Comparison of ENCODE assay signal across 8 cellular contexts in genomic region chr12:106227641-106228319, GRCh38. TPM values are rescaled to one million over a fixed set of nuclear protein-coding genes. Genes with fewer than 3 reads are reported as not detected.
A peak's percentile ranks its signal among the peaks of the same experiment; 100 is the strongest.
DNase-seq lines count a peak whose midpoint lies in the region; ATAC-seq, FAIRE-seq and TF ChIP-seq lines count a peak whose summit lies in the region.

No MANE protein-coding gene starts in this region.

- peak overlapping the region; percentile 28 for H3K4me2 ChIP-seq in keratinocyte (ENCODE audit: control insufficient read depth, extremely low read depth, insufficient read depth, low read depth, low read length)

- WGBS in transverse colon (ENCODE audit: low coverage in 1 of 2), 2 donors = 47 to 79% methylated on average over 3 to 8 of the region's 8 CpGs

- peak; percentile 63 for FAIRE-seq in keratinocyte (lab: Jason Lieb, UNC)

- TF ChIP-seq CTCF in keratinocyte (optimal IDR thresholded peaks at IDR 0.05 in 1 of 3, IDR thresholded peaks at IDR 0.05 in 1 of 3, conservative IDR thresholded peaks at IDR 0.05 in 1 of 3; ENCODE audit: extremely low read depth in 1 of 3, insufficient read depth in 2 of 3, low read length in 3 of 3) (no peak), transverse colon (IDR thresholded peaks at IDR 0.05) (no peak)

- no peak overlapping the region for H3K4me3 ChIP-seq in keratinocyte (ENCODE audit: control insufficient read depth in 2 of 3, extremely low read depth in 1 of 3, insufficient read depth in 2 of 3, low read depth in 1 of 3, low read length in 3 of 3)
- no peak overlapping the region for H3K4me3 ChIP-seq in transverse colon

- H4K20me1 ChIP-seq in keratinocyte (ENCODE audit: control insufficient read depth, extremely low read depth, insufficient read depth, low read length) = no peaks in the 10 kb centered on the region

- H2AFZ ChIP-seq in keratinocyte (ENCODE audit: control insufficient read depth, low read length) = peak overlapping the region; percentile 0

- H3K9me3 ChIP-seq in keratinocyte (ENCODE audit: control insufficient read depth, low read depth, low read length) = no peaks in the 10 kb centered on the region
- H3K9me3 ChIP-seq in transverse colon = no peaks in the 10 kb centered on the region

- H3K27me3 ChIP-seq in keratinocyte (ENCODE audit: control insufficient read depth, extremely low read depth, insufficient read depth, low read length) = no peaks in the 10 kb centered on the region
- no peaks in the 10 kb centered on the region for H3K27me3 ChIP-seq in transverse colon

- in situ Hi-C loops in transverse colon (cut with MboI; ENCODE audit: low pct_ligation_motif_present in 1 of 4, low pct_unique_long_range_greater_than_20kb in 1 of 4, low sequenced_read_pairs in 3 of 4) = loop anchor here (5.0 to 10.0 kb wide), 3 partner anchors 55 to 803 kb away; partner anchors contain the start of gene POLR3B (in 4 of the 4)

- no peaks in the 10 kb centered on the region for H3K79me2 ChIP-seq in keratinocyte (ENCODE audit: control insufficient read depth, insufficient read depth, low read length)

- peaks cover 12% of the 10 kb centered on the region for H3K4me1 ChIP-seq in keratinocyte (ENCODE audit: control insufficient read depth, extremely low read depth, insufficient read depth, low read length)
- peaks cover 0 to 10% (median 8%) of the 10 kb centered on the region in 4 donors for H3K4me1 ChIP-seq in transverse colon

- intact Hi-C loops in transverse colon (cut with DNase I; ENCODE audit: low total_unique reads) = loop anchor here (1.0 kb wide), 1 partner anchor 54 kb away; no protein-coding TSS in a partner anchor

- DNase-seq in NCI-H82 (lab: John Stamatoyannopoulos, UW) (peak; percentile 57), NCI-H82 treated with DMSO at 0.1 percent for 48 hours (lab: John Stamatoyannopoulos, UW; ENCODE audit: unreplicated experiment) (no peak), activated T-helper 1 cell treated with Interleukin-2 at 50 U/mL for 16 hours (ENCODE audit: low read depth) (peak; percentile 36), keratinocyte (ENCODE audit: low read depth, low spot score) (peak; percentile 61), transverse colon (peak; percentile 39), H4 (ENCODE audit: low spot score) (no peak), middle frontal gyrus (ENCODE audit: extremely low spot score, low spot score) (no peak)

- no peak for ATAC-seq in GM21825 (IDR thresholded peaks at IDR 0.05; ENCODE audit: unreplicated experiment)

- H3K9ac ChIP-seq in keratinocyte (ENCODE audit: control insufficient read depth, extremely low read depth, insufficient read depth, low read length) = peak overlapping the region; percentile 56

- no peaks in the 10 kb centered on the region for H3K36me3 ChIP-seq in keratinocyte (ENCODE audit: control insufficient read depth in 2 of 2, extremely low read depth in 1 of 2, insufficient read depth in 2 of 2, low read length in 2 of 2)
- H3K36me3 ChIP-seq in transverse colon = no peaks in the 10 kb centered on the region

- dilution Hi-C loops in keratinocyte (cut with MboI; ENCODE audit: extremely low pct_ligation_motif_present, low sequenced_read_pairs) = no loop called here

- no peaks in the 10 kb centered on the region for H3K9me1 ChIP-seq in keratinocyte (ENCODE audit: control insufficient read depth, extremely low read depth, insufficient read depth, low read length)

- no peak for TF ChIP-seq EP300 in transverse colon (IDR thresholded peaks at IDR 0.05; ENCODE audit: low read depth)

- peak overlapping the region; percentile 81 for H3K27ac ChIP-seq in keratinocyte (ENCODE audit: control insufficient read depth, insufficient read depth, low read length)
- H3K27ac ChIP-seq in transverse colon = no peak overlapping the region

- TF ChIP-seq POLR2A in transverse colon (IDR thresholded peaks at IDR 0.05) = no peak

RNA-seq across cellular contexts. Expression of gene CKAP4, which starts 20.0 kb away (rescaled TPM):
- 84.5 to 123 TPM (median 84.7 TPM) in 3 replicates for polyA plus RNA-seq in keratinocyte
- 49.3 TPM for polyA plus RNA-seq in keratinocyte (2011; ENCODE audit: low read depth)
- polyA plus RNA-seq in keratinocyte (2011; cell fraction: cytosol; rRNA removed) = 52.1 and 54.3 TPM in 2 replicates
- polyA plus RNA-seq in keratinocyte (2011; cell fraction: nucleus; rRNA removed) = 152 and 168 TPM in 2 replicates
- polyA plus RNA-seq in keratinocyte (2012; ENCODE audit: low replicate concordance) = 70.8 and 113 TPM in 2 replicates
- 44.2 to 50.5 TPM (median 48.9 TPM) in 3 replicates for polyA minus RNA-seq in keratinocyte
- polyA minus RNA-seq in keratinocyte (2011; cell fraction: cytosol; rRNA and poly(A)+ RNA removed) = 72.3 TPM
- polyA minus RNA-seq in keratinocyte (2011; cell fraction: nucleus; rRNA and poly(A)+ RNA removed) = 102 and 139 TPM in 2 replicates
- 10 to 100 TPM; 30.6 to 41.4 (median 36.2) TPM for total RNA-seq in transverse colon
- total RNA-seq in H4 (2014; rRNA removed; shearing (Covaris generic)) = 149 and 151 TPM in 2 replicates

Comparison
In these comparisons a context has a peak if more than half of its experiments do, and no peak if none do; other contexts are left out.
1. DNase-seq: peak in NCI-H82 (single experiment), activated T-helper 1 cell treated with Interleukin-2 at 50 U/mL for 16 hours (single experiment), keratinocyte (single experiment) and transverse colon (single experiment); none in NCI-H82 treated with DMSO at 0.1 percent for 48 hours (single experiment), H4 (single experiment) and middle frontal gyrus (single experiment).